ENCODE assay signal across 17 cellular contexts in the genomic region with DNA sequence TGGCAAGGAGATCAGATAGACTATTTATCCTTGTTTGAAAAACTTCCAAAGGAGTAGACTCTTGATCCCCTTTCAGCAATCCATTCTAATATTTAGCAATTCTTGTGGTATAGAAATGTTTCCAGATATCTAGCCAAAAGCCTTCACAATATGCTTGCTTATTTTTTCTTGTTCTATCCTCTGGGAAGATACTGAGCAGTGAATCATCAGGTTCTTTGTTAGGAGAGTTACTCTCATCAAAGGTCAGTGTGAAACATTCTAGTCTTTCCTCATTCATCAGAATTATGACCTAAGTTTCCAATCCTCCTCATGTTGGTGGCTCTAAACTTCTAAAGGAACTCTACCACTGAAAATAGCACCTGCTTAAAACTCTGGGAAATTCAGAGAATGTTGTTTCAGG. TPM values are rescaled to one million over a fixed set of nuclear protein-coding genes. Genes with fewer than 3 reads are reported as not detected.
A peak's percentile ranks its signal among the peaks of the same experiment; 100 is the strongest.
DNase-seq lines count a peak whose midpoint lies in the region; ATAC-seq and TF ChIP-seq lines count a peak whose summit lies in the region.
"Had no signal": no experiment of that assay in that cellular context is flagged by ENCODE, and none has a peak within 500 bp of the region (broad histone marks: within the 10 kb centered on the region; RNA-seq: fewer than 3 reads in every experiment).

No MANE protein-coding gene starts in this region.

- no peaks in the 10 kb centered on the region for H3K9me2 ChIP-seq in PC-9 (ENCODE audit: insufficient read depth)

- H3K36me3 ChIP-seq in PC-9 (ENCODE audit: low read depth) (no peaks in the 10 kb centered on the region), fibroblast of lung (ENCODE audit: control insufficient read depth, insufficient read depth, low read length) (no peaks in the 10 kb centered on the region), neural progenitor cell (no peaks in the 10 kb centered on the region)
- H3K36me3 ChIP-seq: lower lobe of right lung, transverse colon had no signal

- H3F3A ChIP-seq in PC-9 (ENCODE audit: insufficient read depth, low read depth) (no peaks in the 10 kb centered on the region), neural progenitor cell (ENCODE audit: low read depth) (peaks cover 29% of the 10 kb centered on the region)

- H3K79me2 ChIP-seq in PC-9 (ENCODE audit: low read depth) (no peaks in the 10 kb centered on the region), fibroblast of lung (ENCODE audit: control insufficient read depth, insufficient read depth, low read length) (peaks cover 13% of the 10 kb centered on the region), neural progenitor cell (ENCODE audit: low read depth) (peaks cover 48% of the 10 kb centered on the region)

- DNase-seq in AG20443 (ENCODE audit: low spot score) (peak; percentile 53), PC-9 (peak in 1 of 2 experiments; percentile 51), fibroblast of lung (ENCODE audit: low read depth in 2 of 2) (peak; percentile 87 to 94), neural progenitor cell (ENCODE audit: low spot score) (no peak), T-helper 17 cell (no peak)
- DNase-seq in stimulated activated CD4-positive, alpha-beta T cell treated with anti-CD3 and anti-CD28 coated beads, Interleukin-4, amount 100 ng/mL, for 24 hours: no peak
- no peak for DNase-seq in activated T-cell treated with anti-CD3 and anti-CD28 coated beads, Interleukin-2, amount 50 U/mL, for 1 hour
- DNase-seq: activated T-cell treated with anti-CD3 and anti-CD28 coated beads, Interleukin-2, amount 50 U/mL, for 48 hours; body of pancreas; CD4-positive, CD25-positive, alpha-beta regulatory T cell; lower lobe of right lung; NCI-H345; SHP77; transverse colon had no signal

- H3K27ac Mint-ChIP-seq in neural progenitor cell: no peak overlapping the region
- H3K27ac Mint-ChIP-seq in T-helper 17 cell: no peak overlapping the region
- H3K27ac Mint-ChIP-seq: CD4-positive, CD25-positive, alpha-beta regulatory T cell had no signal

- no peak overlapping the region for H3K9ac ChIP-seq in fibroblast of lung (ENCODE audit: insufficient read depth, low read length)
- H3K9ac ChIP-seq in neural progenitor cell: no peak overlapping the region

- peaks cover 2% of the 10 kb centered on the region for H3K27me3 Mint-ChIP-seq in neural progenitor cell (ENCODE audit: insufficient read depth, low read depth)
- H3K27me3 Mint-ChIP-seq in T-helper 17 cell: peaks cover 39% of the 10 kb centered on the region

- no TSS peak for BruUV-seq in PC-9 (replicated peaks; lab: Mats Ljungman, UMichigan)

- POLR2A ChIA-PET in PC-9 (lab: Charles Lee; ENCODE audit: unreplicated experiment): no interaction called here

- H3K9me3 ChIP-seq in PC-9 (ENCODE audit: insufficient read depth, low read depth) (no peaks in the 10 kb centered on the region), fibroblast of lung (ENCODE audit: control insufficient read depth, insufficient read depth, low read depth, low read length) (no peaks in the 10 kb centered on the region), neural progenitor cell (ENCODE audit: low read depth) (no peaks in the 10 kb centered on the region), T-helper 17 cell (ENCODE audit: control insufficient read depth, low read length, poor library complexity, severe bottlenecking) (no peaks in the 10 kb centered on the region)
- H3K9me3 ChIP-seq: body of pancreas, lower lobe of right lung, transverse colon had no signal

- H3K4me2 ChIP-seq in PC-9: peak overlapping the region; percentile 72; the same call in 1 of the 2 replicates
- H3K4me2 ChIP-seq in fibroblast of lung (ENCODE audit: extremely low read depth, insufficient read depth, low read length): peak overlapping the region; percentile 42
- H3K4me2 ChIP-seq in neural progenitor cell: peak overlapping the region; percentile 81

- ATAC-seq in GM21360 (IDR thresholded peaks at IDR 0.05; ENCODE audit: unreplicated experiment) (no peak), T-helper 17 cell (no peak)
- ATAC-seq: body of pancreas, foreskin keratinocyte, lower lobe of right lung had no signal

- H3K36me3 Mint-ChIP-seq in neural progenitor cell: peaks cover 14% of the 10 kb centered on the region
- no peaks in the 10 kb centered on the region for H3K36me3 Mint-ChIP-seq in T-helper 17 cell (ENCODE audit: low read depth)
- H3K36me3 Mint-ChIP-seq: CD4-positive, CD25-positive, alpha-beta regulatory T cell had no signal

- no peaks in the 10 kb centered on the region for H4K20me1 ChIP-seq in PC-9 (ENCODE audit: insufficient read depth)
- no peaks in the 10 kb centered on the region for H4K20me1 ChIP-seq in fibroblast of lung (ENCODE audit: control insufficient read depth, extremely low read depth, insufficient read depth, low read length)
- H4K20me1 ChIP-seq in neural progenitor cell (ENCODE audit: low read depth): no peaks in the 10 kb centered on the region

- CTCF ChIA-PET in PC-9 (lab: Charles Lee): no interaction called here

- H2AFZ ChIP-seq in PC-9: no peak overlapping the region
- no peak overlapping the region for H2AFZ ChIP-seq in fibroblast of lung (ENCODE audit: low read length)
- H2AFZ ChIP-seq in neural progenitor cell (replicated peaks): no peak overlapping the region

- H3K4me1 Mint-ChIP-seq in neural progenitor cell (peaks cover 49% of the 10 kb centered on the region), T-helper 17 cell (no peaks in the 10 kb centered on the region)
- H3K4me1 Mint-ChIP-seq: CD4-positive, CD25-positive, alpha-beta regulatory T cell had no signal

- peak overlapping the region; percentile 14 for H3K4me3 Mint-ChIP-seq in neural progenitor cell
- no peak overlapping the region for H3K4me3 Mint-ChIP-seq in T-helper 17 cell
- H3K4me3 Mint-ChIP-seq: CD4-positive, CD25-positive, alpha-beta regulatory T cell had no signal

- TF ChIP-seq CTCF in PC-9 (conservative IDR thresholded peaks at IDR 0.05) (no peak), fibroblast of lung (conservative IDR thresholded peaks at IDR 0.05 in 1 of 2, IDR thresholded peaks at IDR 0.05 in 1 of 2; ENCODE audit: low read depth in 1 of 2, low read length in 2 of 2) (no peak), neural progenitor cell (IDR thresholded peaks at IDR 0.05) (no peak)

- H3K27ac ChIP-seq in PC-9: peak overlapping the region; percentile 70
- H3K27ac ChIP-seq in fibroblast of lung (ENCODE audit: insufficient read depth, low read length): no peak overlapping the region
- no peak overlapping the region for H3K27ac ChIP-seq in neural progenitor cell
- H3K27ac ChIP-seq: body of pancreas, foreskin keratinocyte, lower lobe of right lung, VCaP had no signal

- no peak overlapping the region for H3K4me3 ChIP-seq in PC-9
- peak overlapping the region in 1 of 4 experiments; percentile 79 for H3K4me3 ChIP-seq in fibroblast of lung (replicated peaks in 1 of 4; ENCODE audit: control extremely low read depth in 1 of 4, insufficient read depth in 1 of 4, low read depth in 3 of 4, low read length in 4 of 4)
- peak overlapping the region; percentile 74 for H3K4me3 ChIP-seq in neural progenitor cell
- H3K4me3 ChIP-seq: body of pancreas, lower lobe of right lung, transverse colon had no signal

- H3K4me1 ChIP-seq in PC-9 (replicated peaks; ENCODE audit: insufficient read depth): peaks cover 13% of the 10 kb centered on the region; the same call in 1 of the 2 replicates
- no peaks in the 10 kb centered on the region for H3K4me1 ChIP-seq in fibroblast of lung (ENCODE audit: control insufficient read depth, extremely low read depth, insufficient read depth, low read length)
- peaks cover 32% of the 10 kb centered on the region for H3K4me1 ChIP-seq in neural progenitor cell
- H3K4me1 ChIP-seq: lower lobe of right lung had no signal

- intact Hi-C loops in PC-9 (cut with micrococcal nuclease; ENCODE audit: unreplicated experiment): no loop called here

- peaks cover 12% of the 10 kb centered on the region for H3K9me3 Mint-ChIP-seq in neural progenitor cell

- H3K27me3 ChIP-seq in PC-9 (ENCODE audit: insufficient read depth, low read depth): peaks cover 32% of the 10 kb centered on the region
- H3K27me3 ChIP-seq in fibroblast of lung (ENCODE audit: control insufficient read depth, insufficient read depth, low read length): no peaks in the 10 kb centered on the region
- H3K27me3 ChIP-seq in neural progenitor cell: no peaks in the 10 kb centered on the region
- H3K27me3 ChIP-seq: body of pancreas had no signal

RNA-seq across cellular contexts. Expression of gene GPC6, which starts 3.9 kb away (rescaled TPM):
- total RNA-seq in PC-9 (2021) (not detected in 2 replicates), fibroblast of lung (33.7 and 50.3 TPM in 2 replicates), neural progenitor cell (ENCODE audit: low replicate concordance) (34.7 and 42.9 TPM in 2 replicates), T-helper 17 cell (not detected)
- polyA plus RNA-seq in fibroblast of lung: 11.2 and 24.9 TPM in 2 replicates
- 8.2 and 18.1 TPM in 2 replicates for polyA plus RNA-seq in fibroblast of lung (2012)
- polyA minus RNA-seq in fibroblast of lung (ENCODE audit: low replicate concordance): 8.4 and 42.6 TPM in 2 replicates
- total RNA-seq: CD4-positive, CD25-positive, alpha-beta regulatory T cell had no signal
- polyA plus RNA-seq: CD4-positive, CD25-positive, alpha-beta regulatory T cell had no signal

Comparison
In these comparisons a context has a peak if more than half of its experiments do, and no peak if none do; other contexts are left out.
1. DNase-seq: peak in AG20443 (single experiment) and fibroblast of lung (2 of 2); none in neural progenitor cell (single experiment), T-helper 17 cell (0 of 3), stimulated activated CD4-positive, alpha-beta T cell treated with anti-CD3 and anti-CD28 coated beads, Interleukin-4, amount 100 ng/mL, for 24 hours (single experiment) and activated T-cell treated with anti-CD3 and anti-CD28 coated beads, Interleukin-2, amount 50 U/mL, for 1 hour (single experiment).
2. RNA of gene GPC6, which starts 3.9 kb away (total RNA-seq): 34.7 to 42.9 TPM in neural progenitor cell and 33.7 to 50.3 TPM in fibroblast of lung; not detected in PC-9 and not detected in T-helper 17 cell; every median in the first group is over 10 times any median in the second.
3. Peak in every context shown above with its lines, with median percentiles within 50 percentile points of each other: H3K4me2 ChIP-seq.